In the genomic region with DNA sequence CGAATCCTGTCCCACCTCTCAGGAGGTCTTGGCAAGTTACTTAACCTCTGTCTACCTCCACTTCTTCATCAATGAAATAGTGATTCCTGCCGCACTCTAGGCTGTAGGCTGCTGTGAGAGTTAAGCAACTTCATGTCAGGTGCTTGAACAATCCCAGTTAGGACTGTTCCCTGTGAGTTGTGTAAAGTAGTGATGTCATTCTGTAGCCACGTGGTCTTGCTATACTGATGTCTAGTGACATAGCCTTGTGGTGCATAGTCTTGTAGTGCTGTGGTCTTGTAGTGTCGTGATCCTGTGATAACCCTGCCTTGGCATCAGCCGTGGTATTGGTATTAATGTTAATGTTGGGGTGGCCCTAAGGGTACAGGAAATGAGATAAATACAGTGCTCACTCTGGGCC, we compare ENCODE assay signal across 13 cellular contexts. TPM values are rescaled to one million over a fixed set of nuclear protein-coding genes. Genes with fewer than 3 reads are reported as not detected.
DNase-seq lines count a peak whose midpoint lies in the region; ATAC-seq and TF ChIP-seq lines count a peak whose summit lies in the region.
"Had no signal": no experiment of that assay in that cellular context is flagged by ENCODE, and none has a peak within 500 bp of the region (broad histone marks: within the 10 kb centered on the region; RNA-seq: fewer than 3 reads in every experiment).

No MANE protein-coding gene starts in this region.

- no peak overlapping the region for H3K4me2 ChIP-seq in PC-9

- no peaks in the 10 kb centered on the region; the same call in 1 of the 2 replicates for H4K20me1 ChIP-seq in PC-9 (ENCODE audit: insufficient read depth)

- H3K36me3 ChIP-seq in uterus, result no peaks in the 10 kb centered on the region
- H3K36me3 ChIP-seq in PC-9 (ENCODE audit: low read depth), result no peaks in the 10 kb centered on the region
- H3K36me3 ChIP-seq: gastrocnemius medialis, Peyer's patch, right atrium auricular region had no signal

- H3K9me2 ChIP-seq in PC-9 (ENCODE audit: insufficient read depth), result no peaks in the 10 kb centered on the region

- H3K27ac Mint-ChIP-seq in activated CD8-positive, alpha-beta T cell treated with anti-CD3 and anti-CD28 coated beads for 36 hours, result peak overlapping the region; percentile 30
- peak overlapping the region; percentile 55 for H3K27ac Mint-ChIP-seq in glutamatergic neuron (ENCODE audit: unreplicated experiment)

- intact Hi-C loops in activated CD8-positive, alpha-beta T cell treated with anti-CD3 and anti-CD28 coated beads for 36 hours (cut with micrococcal nuclease), result no loop called here
- intact Hi-C loops in uterus (cut with DNase I; ENCODE audit: low total_unique reads) (no loop called here), PC-9 (cut with micrococcal nuclease; ENCODE audit: unreplicated experiment) (no loop called here)

- TF ChIP-seq POLR2A in uterus (IDR thresholded peaks at IDR 0.05), result no peak

- H3K9me3 ChIP-seq in uterus (no peaks in the 10 kb centered on the region), PC-9 (ENCODE audit: insufficient read depth, low read depth) (no peaks in the 10 kb centered on the region)
- H3K9me3 ChIP-seq: Caco-2, gastrocnemius medialis, Peyer's patch, right atrium auricular region had no signal

- H3K27me3 Mint-ChIP-seq in activated CD8-positive, alpha-beta T cell treated with anti-CD3 and anti-CD28 coated beads for 36 hours, result no peaks in the 10 kb centered on the region
- H3K27me3 Mint-ChIP-seq in glutamatergic neuron (ENCODE audit: unreplicated experiment), result peaks cover 9% of the 10 kb centered on the region

- H3K27me3 ChIP-seq in uterus (no peaks in the 10 kb centered on the region), PC-9 (ENCODE audit: insufficient read depth, low read depth) (peaks cover 41% of the 10 kb centered on the region)
- H3K27me3 ChIP-seq: right atrium auricular region had no signal

- ATAC-seq in activated CD8-positive, alpha-beta T cell treated with anti-CD3 and anti-CD28 coated beads for 36 hours, result peak; percentile 71
- no peak for ATAC-seq in HG03520 (IDR thresholded peaks at IDR 0.05; ENCODE audit: unreplicated experiment)
- ATAC-seq: gastrocnemius medialis had no signal

- H3K36me3 Mint-ChIP-seq in activated CD8-positive, alpha-beta T cell treated with anti-CD3 and anti-CD28 coated beads for 36 hours (ENCODE audit: low read depth), result no peaks in the 10 kb centered on the region
- no peaks in the 10 kb centered on the region for H3K36me3 Mint-ChIP-seq in glutamatergic neuron (ENCODE audit: unreplicated experiment)

- no peak for TF ChIP-seq CTCF in activated CD8-positive, alpha-beta T cell treated with anti-CD3 and anti-CD28 coated beads for 36 hours (IDR thresholded peaks at IDR 0.05)
- no peak for TF ChIP-seq CTCF in glutamatergic neuron (IDR thresholded peaks at IDR 0.05; ENCODE audit: partially characterized antibody, unreplicated experiment)
- TF ChIP-seq CTCF in uterus (IDR thresholded peaks at IDR 0.05), result no peak
- no peak for TF ChIP-seq CTCF in PC-9 (conservative IDR thresholded peaks at IDR 0.05)

- no peak overlapping the region for H2AFZ ChIP-seq in PC-9

- POLR2A ChIA-PET in activated CD8-positive, alpha-beta T cell treated with anti-CD3 and anti-CD28 coated beads for 36 hours (lab: Charles Lee), result interaction anchor here (1.5 kb wide), 1 partner anchor 11 kb away, joined by 6 read pairs; no protein-coding TSS in a partner anchor
- POLR2A ChIA-PET in PC-9 (lab: Charles Lee; ENCODE audit: unreplicated experiment), result no interaction called here

- H3K4me1 Mint-ChIP-seq in activated CD8-positive, alpha-beta T cell treated with anti-CD3 and anti-CD28 coated beads for 36 hours (ENCODE audit: low read depth), result peaks cover 41% of the 10 kb centered on the region
- H3K4me1 Mint-ChIP-seq in glutamatergic neuron (ENCODE audit: low read depth, unreplicated experiment), result peaks cover 8% of the 10 kb centered on the region

- no peaks in the 10 kb centered on the region for H3K79me2 ChIP-seq in PC-9 (ENCODE audit: low read depth)

- H3K27ac ChIP-seq in uterus (no peak overlapping the region), PC-9 (no peak overlapping the region)
- H3K27ac ChIP-seq: gastrocnemius medialis, Peyer's patch, right atrium auricular region had no signal

- no TSS peak for BruUV-seq in PC-9 (replicated peaks; lab: Mats Ljungman, UMichigan)

- peaks cover 0 to 9% of the 10 kb centered on the region in 2 donors for H3K4me1 ChIP-seq in uterus
- peaks cover 4% of the 10 kb centered on the region for H3K4me1 ChIP-seq in PC-9 (replicated peaks; ENCODE audit: insufficient read depth)
- H3K4me1 ChIP-seq: gastrocnemius medialis had no signal

- no peak overlapping the region for H3K4me3 Mint-ChIP-seq in activated CD8-positive, alpha-beta T cell treated with anti-CD3 and anti-CD28 coated beads for 36 hours
- no peak overlapping the region for H3K4me3 Mint-ChIP-seq in glutamatergic neuron (ENCODE audit: unreplicated experiment)

- no peaks in the 10 kb centered on the region for H3K9me3 Mint-ChIP-seq in activated CD8-positive, alpha-beta T cell treated with anti-CD3 and anti-CD28 coated beads for 36 hours
- H3K9me3 Mint-ChIP-seq in glutamatergic neuron (ENCODE audit: unreplicated experiment), result peaks cover 10% of the 10 kb centered on the region

- DNase-seq in AML-193 (lab: John Stamatoyannopoulos, UW) (peak; percentile 82 to 85), HCEC 1CT (peak; percentile 38), glutamatergic neuron (no peak), uterus (no peak), PC-9 (no peak), NCI-H2171 (lab: John Stamatoyannopoulos, UW) (no peak)
- peak; percentile 64 for DNase-seq in activated CD8-positive, alpha-beta T cell treated with anti-CD3 and anti-CD28 coated beads for 36 hours
- DNase-seq: activated CD4-positive, alpha-beta T cell treated with anti-CD3 and anti-CD28 coated beads, Interleukin-2, amount 50 U/mL, for 4 hours; gastrocnemius medialis had no signal

- H3K4me3 ChIP-seq in uterus (no peak overlapping the region), PC-9 (no peak overlapping the region)
- H3K4me3 ChIP-seq: gastrocnemius medialis, Peyer's patch, right atrium auricular region had no signal

- H3F3A ChIP-seq in PC-9 (ENCODE audit: insufficient read depth, low read depth), result peaks cover 13% of the 10 kb centered on the region; the same call in 1 of the 2 replicates

- CTCF ChIA-PET in activated CD8-positive, alpha-beta T cell treated with anti-CD3 and anti-CD28 coated beads for 36 hours (lab: Charles Lee), result interaction anchor here (6.2 kb wide), 1 partner anchor 11 kb away, joined by 56 read pairs; no protein-coding TSS in a partner anchor
- CTCF ChIA-PET in PC-9 (lab: Charles Lee), result no interaction called here

RNA-seq across cellular contexts. Expression of gene PRR5, which starts 30.3 kb away (rescaled TPM):
- total RNA-seq in activated CD8-positive, alpha-beta T cell treated with anti-CD3 and anti-CD28 coated beads for 36 hours, result 10 to 100 TPM; 26.8 to 27.3 TPM
- total RNA-seq in glutamatergic neuron (ENCODE audit: unreplicated experiment) (17.5 TPM), uterus (10 to 100 TPM in 2 of 4 donors, 1 to 10 TPM in 1, under 1 TPM in 1; 0.29 to 20.0 (median 10.8) TPM), PC-9 (2021) (22.1 and 27.3 TPM in 2 replicates)

Comparison
In these comparisons a context has a peak if more than half of its experiments do, and no peak if none do; other contexts are left out.
1. DNase-seq: peak in AML-193 (2 of 2), HCEC 1CT (single experiment) and activated CD8-positive, alpha-beta T cell treated with anti-CD3 and anti-CD28 coated beads for 36 hours (single experiment); none in glutamatergic neuron (single experiment), uterus (0 of 2), PC-9 (0 of 2) and NCI-H2171 (single experiment).